Comparison of ENCODE assay signal across 20 cellular contexts in the genomic region with DNA sequence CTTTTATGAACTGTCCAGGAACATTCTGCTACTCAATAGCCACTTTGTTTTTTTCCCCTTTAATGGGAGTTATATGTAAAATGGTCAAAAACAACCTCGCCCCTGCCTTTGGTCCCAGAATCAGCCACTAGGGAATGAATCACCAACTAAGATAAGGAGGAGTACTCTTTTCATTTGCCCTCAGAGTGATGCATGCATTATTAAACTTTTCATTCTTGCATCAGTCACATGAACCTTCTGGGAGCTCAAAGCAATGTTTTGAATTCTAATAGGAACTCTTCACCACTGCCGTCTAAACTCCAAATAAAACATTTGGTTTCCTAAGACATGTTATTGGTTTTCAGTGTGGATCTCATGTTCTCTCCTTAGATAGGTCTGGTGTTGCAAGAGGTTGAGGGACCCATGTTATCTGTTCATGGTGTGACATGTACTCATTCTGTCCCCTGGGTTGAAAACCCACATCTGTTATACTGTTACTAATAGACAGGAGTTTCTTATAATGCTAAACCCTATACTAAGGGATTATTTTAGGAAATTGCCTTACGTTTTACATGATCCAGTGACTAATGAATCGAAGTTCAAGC. TPM values are rescaled to one million over a fixed set of nuclear protein-coding genes. Genes with fewer than 3 reads are reported as not detected.
DNase-seq lines count a peak whose midpoint lies in the region; FAIRE-seq and TF ChIP-seq lines count a peak whose summit lies in the region.
"Had no signal": no experiment of that assay in that cellular context is flagged by ENCODE, and none has a peak within 500 bp of the region (broad histone marks: within the 10 kb centered on the region; RNA-seq: fewer than 3 reads in every experiment).

No MANE protein-coding gene starts in this region.

- TF ChIP-seq CTCF in fibroblast of mammary gland (conservative IDR thresholded peaks at IDR 0.05; ENCODE audit: control insufficient read depth, insufficient read depth, low read depth, low read length): no peak

- no peaks in the 10 kb centered on the region for H3K27me3 ChIP-seq in ACC112 (ENCODE audit: insufficient read depth, low read length)
- H3K27me3 ChIP-seq: right lobe of liver had no signal

- H3K27ac ChIP-seq in ACC112 (ENCODE audit: low read depth, low read length): peak overlapping the region; percentile 67
- H3K27ac ChIP-seq: right lobe of liver had no signal

- peak; percentile 24 for DNase-seq in LHCN-M2 (ENCODE audit: low read depth)
- DNase-seq in fibroblast of mammary gland (ENCODE audit: low read depth): peak; percentile 51
- DNase-seq in hepatic stellate cell (ENCODE audit: low spot score): peak; percentile 6
- DNase-seq in GM12891 (ENCODE audit: insufficient read length, low spot score): no peak
- no peak for DNase-seq in head of caudate nucleus
- DNase-seq in EL: no peak
- DNase-seq in HuH-7.5 (ENCODE audit: low spot score): no peak
- DNase-seq: activated CD8-positive, alpha-beta T cell treated with anti-CD3 and anti-CD28 coated beads for 36 hours; activated naive CD4-positive, alpha-beta T cell treated with anti-CD3 and anti-CD28 coated beads, Interleukin-2, amount 10 ng/mL, durations not matched to agents 7 days and 5 days; activated T-cell treated with anti-CD3 and anti-CD28 coated beads, Interleukin-2, amount 50 U/mL, for 4 hours; C1 segment of cervical spinal cord; cortex of kidney; DMS 273 treated with DMSO at 0.1 percent for 48 hours; glutamatergic neuron; HCEC 1CT; NCI-H774; right lobe of liver; stimulated activated naive CD4-positive, alpha-beta T cell; trophoblast cell had no signal

- H2AFZ ChIP-seq in ACC112 (ENCODE audit: low read length, unreplicated experiment): no peak overlapping the region

- H3K79me2 ChIP-seq in ACC112 (ENCODE audit: control insufficient read depth, insufficient read depth, low read length, unreplicated experiment): no peaks in the 10 kb centered on the region

- intact Hi-C loops in head of caudate nucleus (cut with DNase I): no loop called here

- H3K36me3 ChIP-seq in ACC112 (ENCODE audit: insufficient read depth, low read length): peaks cover 83% of the 10 kb centered on the region

- TF ChIP-seq POLR2A in GM12891 (IDR thresholded peaks at IDR 0.05; ENCODE audit: low read depth, low read length): no peak

- no peak for FAIRE-seq in GM12891 (lab: Jason Lieb, UNC)

- H3K4me3 ChIP-seq in ACC112 (ENCODE audit: low read depth, low read length): no peak overlapping the region
- H3K4me3 ChIP-seq in fibroblast of mammary gland (ENCODE audit: control insufficient read depth, low read depth, low read length): no peak overlapping the region
- H3K4me3 ChIP-seq: right lobe of liver had no signal

- peaks cover 13% of the 10 kb centered on the region for H3K4me1 ChIP-seq in ACC112 (ENCODE audit: control insufficient read depth, insufficient read depth, low read length, unreplicated experiment)
- H3K4me1 ChIP-seq: right lobe of liver had no signal

TF ChIP-seq in GM12891, 5 proteins besides CTCF, POLR2A, EP300 and RAD21:
- TF ChIP-seq SPI1 (IDR thresholded peaks at IDR 0.05; ENCODE audit: low read depth, low read length) (no peak), PAX5 (IDR thresholded peaks at IDR 0.05; ENCODE audit: insufficient read depth, low read length, severe bottlenecking) (no peak), POU2F2 (IDR thresholded peaks at IDR 0.05; ENCODE audit: low read depth, low read length) (no peak), POLR2AphosphoS5 (IDR thresholded peaks at IDR 0.05; ENCODE audit: low read depth, low read length) (no peak), TAF1 (IDR thresholded peaks at IDR 0.05; ENCODE audit: low read depth, low read length) (no peak)

RNA-seq across cellular contexts. Expression of a gene that starts 17.8 kb away (rescaled TPM):
- 8.1 and 12.4 TPM in 2 replicates for total RNA-seq in LHCN-M2 (2014; rRNA removed)
- polyA plus RNA-seq in LHCN-M2 (2012): 6.3 TPM
- 15.8 TPM for polyA plus RNA-seq in GM12891 (2012; ENCODE audit: low read depth, missing spikeins)

Comparison
In these comparisons a context has a peak if more than half of its experiments do, and no peak if none do; other contexts are left out.
1. DNase-seq: peak in LHCN-M2 (single experiment), fibroblast of mammary gland (single experiment) and hepatic stellate cell (single experiment); none in GM12891 (single experiment), head of caudate nucleus (0 of 42), EL (single experiment) and HuH-7.5 (single experiment).